ENCODE assay signal across 8 cellular contexts in genomic region chr14:95495538-95496025, GRCh38. TPM values are rescaled to one million over a fixed set of nuclear protein-coding genes. Genes with fewer than 3 reads are reported as not detected.
DNase-seq lines count a peak whose midpoint lies in the region; ATAC-seq and TF ChIP-seq lines count a peak whose summit lies in the region.

No MANE protein-coding gene starts in this region.

- in situ Hi-C loops in brain microvascular endothelial cell (cut with HindIII; ENCODE audit: low pct_ligation_motif_present, low sequenced_read_pairs), result no loop called here

- H3K36me3 ChIP-seq in brain microvascular endothelial cell (replicated peaks), result no peaks in the 10 kb centered on the region

- no peaks in the 10 kb centered on the region for H3K27me3 Mint-ChIP-seq in activated naive CD8-positive, alpha-beta T cell treated with anti-CD3 and anti-CD28 coated beads for 36 hours
- H3K27me3 Mint-ChIP-seq in osteocyte (ENCODE audit: unreplicated experiment), result no peaks in the 10 kb centered on the region
- H3K27me3 Mint-ChIP-seq in endothelial cell (ENCODE audit: unreplicated experiment), result peaks cover 1% of the 10 kb centered on the region

- H3K9me3 Mint-ChIP-seq in activated naive CD8-positive, alpha-beta T cell treated with anti-CD3 and anti-CD28 coated beads for 36 hours, result peaks cover 2% of the 10 kb centered on the region
- peaks cover 6% of the 10 kb centered on the region for H3K9me3 Mint-ChIP-seq in osteocyte (ENCODE audit: unreplicated experiment)
- no peaks in the 10 kb centered on the region for H3K9me3 Mint-ChIP-seq in endothelial cell (ENCODE audit: unreplicated experiment)

- H3K27ac ChIP-seq in brain microvascular endothelial cell, result no peak overlapping the region

- peak; percentile 65 for ATAC-seq in GM18499 (IDR thresholded peaks at IDR 0.05; ENCODE audit: insufficient read depth, unreplicated experiment)
- ATAC-seq in GM21447 (IDR thresholded peaks at IDR 0.05; ENCODE audit: unreplicated experiment), result peak; percentile 91

- peak overlapping the region; percentile 66 for H3K27ac Mint-ChIP-seq in activated naive CD8-positive, alpha-beta T cell treated with anti-CD3 and anti-CD28 coated beads for 36 hours
- H3K27ac Mint-ChIP-seq in osteocyte (ENCODE audit: unreplicated experiment) (peak overlapping the region; percentile 90), endothelial cell (ENCODE audit: unreplicated experiment) (no peak overlapping the region)

- H3K27me3 ChIP-seq in brain microvascular endothelial cell (replicated peaks), result no peaks in the 10 kb centered on the region

- H3K36me3 Mint-ChIP-seq in activated naive CD8-positive, alpha-beta T cell treated with anti-CD3 and anti-CD28 coated beads for 36 hours, result peaks cover 28% of the 10 kb centered on the region
- H3K36me3 Mint-ChIP-seq in osteocyte (ENCODE audit: unreplicated experiment) (peaks cover 24% of the 10 kb centered on the region), endothelial cell (ENCODE audit: low read depth, unreplicated experiment) (no peaks in the 10 kb centered on the region)

- DNase-seq in HT1080 (ENCODE audit: low read depth) (peak; percentile 21), osteocyte (ENCODE audit: extremely low spot score, unreplicated experiment) (no peak), mesenteric fat pad (ENCODE audit: low spot score) (no peak), endothelial cell (ENCODE audit: low spot score) (no peak), brain microvascular endothelial cell (no peak)
- DNase-seq in activated naive CD8-positive, alpha-beta T cell treated with anti-CD3 and anti-CD28 coated beads for 36 hours, result no peak

- peaks cover 54% of the 10 kb centered on the region for H3K4me1 Mint-ChIP-seq in activated naive CD8-positive, alpha-beta T cell treated with anti-CD3 and anti-CD28 coated beads for 36 hours
- peaks cover 76% of the 10 kb centered on the region for H3K4me1 Mint-ChIP-seq in osteocyte (ENCODE audit: unreplicated experiment)
- peaks cover 14% of the 10 kb centered on the region for H3K4me1 Mint-ChIP-seq in endothelial cell (ENCODE audit: unreplicated experiment)

- H3K4me3 ChIP-seq in brain microvascular endothelial cell (ENCODE audit: low read depth, low read length), result no peak overlapping the region

- TF ChIP-seq CTCF in osteocyte (IDR thresholded peaks at IDR 0.05) (no peak), endothelial cell (IDR thresholded peaks at IDR 0.05; ENCODE audit: unreplicated experiment) (no peak), brain microvascular endothelial cell (IDR thresholded peaks at IDR 0.05; ENCODE audit: low read depth, low read length, missing control alignments) (no peak)

- H3K4me3 Mint-ChIP-seq in activated naive CD8-positive, alpha-beta T cell treated with anti-CD3 and anti-CD28 coated beads for 36 hours, result peak overlapping the region; percentile 14
- H3K4me3 Mint-ChIP-seq in osteocyte (ENCODE audit: unreplicated experiment), result no peak overlapping the region
- H3K4me3 Mint-ChIP-seq in endothelial cell (ENCODE audit: unreplicated experiment), result no peak overlapping the region

RNA-seq across cellular contexts. Expression of gene SYNE3, which starts 20.9 kb away (rescaled TPM):
- 2.3 and 2.4 TPM in 2 replicates for total RNA-seq in HT1080 (2014; rRNA removed; shearing (Covaris generic))
- 0.43 TPM in 2 replicates for polyA plus RNA-seq in HT1080 (2015; cell fraction: cytosol; rRNA removed)
- polyA plus RNA-seq in HT1080 (2015; cell fraction: nucleus; rRNA removed), result 4.0 and 5.1 TPM in 2 replicates
- 10 to 100 TPM; 38.0 to 38.8 TPM for total RNA-seq in activated naive CD8-positive, alpha-beta T cell treated with anti-CD3 and anti-CD28 coated beads for 36 hours
- total RNA-seq in osteocyte, result 105 and 114 TPM in 2 replicates
- 179 TPM for total RNA-seq in mesenteric fat pad
- 0.62 TPM for total RNA-seq in endothelial cell (ENCODE audit: unreplicated experiment)

RNA-seq across cellular contexts. Expression of gene GLRX5, which starts 39.3 kb away (rescaled TPM):
- 112 and 114 TPM in 2 replicates for total RNA-seq in HT1080 (2014; rRNA removed; shearing (Covaris generic))
- polyA plus RNA-seq in HT1080 (2015; cell fraction: cytosol; rRNA removed), result 65.5 and 67.0 TPM in 2 replicates
- 14.3 and 14.4 TPM in 2 replicates for polyA plus RNA-seq in HT1080 (2015; cell fraction: nucleus; rRNA removed)
- 10 to 100 TPM; 57.9 to 60.7 TPM for total RNA-seq in activated naive CD8-positive, alpha-beta T cell treated with anti-CD3 and anti-CD28 coated beads for 36 hours
- total RNA-seq in osteocyte (53.1 and 55.1 TPM in 2 replicates), mesenteric fat pad (34.2 TPM), endothelial cell (ENCODE audit: unreplicated experiment) (40.3 TPM)

Comparison
In these comparisons a context has a peak if more than half of its experiments do, and no peak if none do; other contexts are left out.
1. RNA of gene SYNE3, which starts 20.9 kb away (total RNA-seq): 179 TPM in mesenteric fat pad (single experiment), 105 to 114 TPM in osteocyte and 38.0 to 38.8 TPM in activated naive CD8-positive, alpha-beta T cell treated with anti-CD3 and anti-CD28 coated beads for 36 hours; 2.3 to 2.4 TPM in HT1080 and 0.62 TPM in endothelial cell (single experiment); every median in the first group is over 10 times any median in the second.